18 cellular contexts compared by ENCODE assay signal in the genomic region with DNA sequence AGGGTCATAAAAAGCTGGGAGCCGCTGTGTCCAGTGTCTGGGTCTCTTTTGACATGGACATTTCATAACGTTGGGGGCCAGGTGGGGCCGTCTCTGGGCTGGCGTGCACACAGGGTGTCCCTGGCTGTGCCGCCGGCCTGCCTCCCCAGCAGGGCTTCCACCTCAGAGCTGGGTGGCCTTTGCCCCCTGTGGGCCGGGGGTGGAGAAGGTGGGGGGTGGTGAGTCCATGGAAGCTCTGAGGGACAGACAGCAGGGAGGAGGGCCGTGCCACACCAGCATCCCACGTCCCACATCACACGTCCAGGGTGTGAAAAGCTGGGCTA. TPM values are rescaled to one million over a fixed set of nuclear protein-coding genes. Genes with fewer than 3 reads are reported as not detected.
A peak's percentile ranks its signal among the peaks of the same experiment; 100 is the strongest.
DNase-seq lines count a peak whose midpoint lies in the region; ATAC-seq and TF ChIP-seq lines count a peak whose summit lies in the region.
"Had no signal": no experiment of that assay in that cellular context is flagged by ENCODE, and none has a peak within 500 bp of the region (broad histone marks: within the 10 kb centered on the region; RNA-seq: fewer than 3 reads in every experiment).

No MANE protein-coding gene starts in this region.

- DNase-seq in activated CD4-positive, alpha-beta T cell treated with anti-CD3 and anti-CD28 coated beads for 36 hours: no peak
- DNase-seq in activated CD4-positive, alpha-beta T cell treated with anti-CD3 and anti-CD28 coated beads, Interleukin-2, amount 50 U/mL, for 4 hours: no peak
- DNase-seq in CD8-positive, alpha-beta memory T cell: no peak
- DNase-seq in activated T-helper 2 cell treated with anti-CD3 and anti-CD28 coated beads, Interferon-gamma antibody, Interleukin-2, Interleukin-4, amounts not matched to agents 10 μg/mL and 5 μg/mL and 100 μg/mL, durations not matched to agents 14 hours and 24 hours and 36 hours (ENCODE audit: low spot score): no peak
- no peak for DNase-seq in stimulated activated CD4-positive, alpha-beta T cell treated with anti-CD3 and anti-CD28 coated beads, Interleukin-2, amount 100 ng/mL, for 48 hours
- DNase-seq in hippocampal formation (lab: John Stamatoyannopoulos, UW): no peak
- DNase-seq: activated CD4-positive, alpha-beta T cell treated with anti-CD3 and anti-CD28 coated beads, Interleukin-2, amount 50 U/mL, for 48 hours; activated T-cell treated with anti-CD3 and anti-CD28 coated beads, Interleukin-2, amount 50 U/mL, for 1 hour; NCI-H1417 treated with DMSO at 0.1 percent for 48 hours; NCI-H524 treated with DMSO at 0.1 percent for 48 hours; stimulated activated CD8-positive, alpha-beta memory T cell treated with anti-CD3 and anti-CD28 coated beads, Interleukin-4, amount 100 ng/mL, for 48 hours; SW 1271 had no signal

- CTCF ChIA-PET in activated CD4-positive, alpha-beta T cell treated with anti-CD3 and anti-CD28 coated beads for 36 hours (lab: Charles Lee): interaction anchor here (0.6 to 1.3 kb wide), 4 partner anchors 11 to 966 kb away, joined by 3 to 6 read pairs (median 4); no protein-coding TSS in a partner anchor
- CTCF ChIA-PET in CD8-positive, alpha-beta memory T cell (lab: Charles Lee): interaction anchor here (1.2 to 2.2 kb wide), 6 partner anchors 9 to 117 kb away, joined by 3 to 11 read pairs (median 4); a partner anchor contains a TSS

- intact Hi-C loops in activated CD4-positive, alpha-beta T cell treated with anti-CD3 and anti-CD28 coated beads for 36 hours (cut with DNase I, micrococcal nuclease): loop anchor here (2.0 kb wide), 2 partner anchors 14 to 98 kb away; a partner anchor contains a TSS
- intact Hi-C loops in activated T-helper 2 cell treated with anti-CD3 and anti-CD28 coated beads, Interferon-gamma antibody, Interleukin-2, Interleukin-4, amounts not matched to agents 10 μg/mL and 5 μg/mL and 100 μg/mL, durations not matched to agents 14 hours and 24 hours and 36 hours (cut with micrococcal nuclease): no loop called here

- ATAC-seq in activated CD4-positive, alpha-beta T cell treated with anti-CD3 and anti-CD28 coated beads for 36 hours: no peak
- ATAC-seq in GM19328 (IDR thresholded peaks at IDR 0.05; ENCODE audit: unreplicated experiment): no peak

- H3K27ac ChIP-seq in CD8-positive, alpha-beta memory T cell (ENCODE audit: low read depth, low read length): no peak overlapping the region
- peak overlapping the region; percentile 87 for H3K27ac ChIP-seq in neutrophil
- H3K27ac ChIP-seq: breast epithelium, prostate gland, vagina had no signal

- POLR2A ChIA-PET in activated CD4-positive, alpha-beta T cell treated with anti-CD3 and anti-CD28 coated beads for 36 hours (lab: Charles Lee): interaction anchor here (0.6 to 1.2 kb wide), 3 partner anchors 14 to 731 kb away, joined by 4 to 7 read pairs (median 5); no protein-coding TSS in a partner anchor
- POLR2A ChIA-PET in CD8-positive, alpha-beta memory T cell (lab: Charles Lee): interaction anchor here (0.8 to 1.2 kb wide), 3 partner anchors 13 to 67 kb away, joined by 3 to 5 read pairs (median 4); no protein-coding TSS in a partner anchor

- no peaks in the 10 kb centered on the region for H3K36me3 ChIP-seq in CD8-positive, alpha-beta memory T cell (ENCODE audit: insufficient read depth, low read length)
- no peaks in the 10 kb centered on the region for H3K36me3 ChIP-seq in neutrophil
- H3K36me3 ChIP-seq: breast epithelium, prostate gland, vagina had no signal

- TF ChIP-seq CTCF in neutrophil (IDR thresholded peaks at IDR 0.05): no peak

- H3K36me3 Mint-ChIP-seq in activated CD4-positive, alpha-beta T cell treated with anti-CD3 and anti-CD28 coated beads for 36 hours (ENCODE audit: low read depth): no peaks in the 10 kb centered on the region
- H3K36me3 Mint-ChIP-seq in CD8-positive, alpha-beta memory T cell: peaks cover 0 to 2% (median 0%) of the 10 kb centered on the region in 3 donors
- H3K36me3 Mint-ChIP-seq in activated T-helper 2 cell treated with anti-CD3 and anti-CD28 coated beads, Interferon-gamma antibody, Interleukin-2, Interleukin-4, amounts not matched to agents 10 μg/mL and 5 μg/mL and 100 μg/mL, durations not matched to agents 14 hours and 24 hours and 36 hours (ENCODE audit: low read depth): no peaks in the 10 kb centered on the region

- H3K27ac Mint-ChIP-seq in activated CD4-positive, alpha-beta T cell treated with anti-CD3 and anti-CD28 coated beads for 36 hours: no peak overlapping the region
- peak overlapping the region in 2 of 8 donors; percentile 66 for H3K27ac Mint-ChIP-seq in CD8-positive, alpha-beta memory T cell
- no peak overlapping the region for H3K27ac Mint-ChIP-seq in activated T-helper 2 cell treated with anti-CD3 and anti-CD28 coated beads, Interferon-gamma antibody, Interleukin-2, Interleukin-4, amounts not matched to agents 10 μg/mL and 5 μg/mL and 100 μg/mL, durations not matched to agents 14 hours and 24 hours and 36 hours
- H3K27ac Mint-ChIP-seq: nephron had no signal

- no peaks in the 10 kb centered on the region for H3K27me3 ChIP-seq in CD8-positive, alpha-beta memory T cell (ENCODE audit: insufficient read depth, low read length, poor library complexity, severe bottlenecking)
- peaks cover 16% of the 10 kb centered on the region for H3K27me3 ChIP-seq in neutrophil
- H3K27me3 ChIP-seq: vagina had no signal

- H3K4me1 Mint-ChIP-seq in activated CD4-positive, alpha-beta T cell treated with anti-CD3 and anti-CD28 coated beads for 36 hours: peaks cover 42% of the 10 kb centered on the region
- H3K4me1 Mint-ChIP-seq in CD8-positive, alpha-beta memory T cell: peaks cover 31 to 69% (median 35%) of the 10 kb centered on the region in 3 donors
- peaks cover 30% of the 10 kb centered on the region for H3K4me1 Mint-ChIP-seq in activated T-helper 2 cell treated with anti-CD3 and anti-CD28 coated beads, Interferon-gamma antibody, Interleukin-2, Interleukin-4, amounts not matched to agents 10 μg/mL and 5 μg/mL and 100 μg/mL, durations not matched to agents 14 hours and 24 hours and 36 hours (ENCODE audit: low read depth)
- H3K4me1 Mint-ChIP-seq: nephron had no signal

- no peaks in the 10 kb centered on the region for H3K9me3 ChIP-seq in CD8-positive, alpha-beta memory T cell (ENCODE audit: low read length)
- H3K9me3 ChIP-seq in neutrophil: no peaks in the 10 kb centered on the region
- H3K9me3 ChIP-seq: breast epithelium, prostate gland, vagina had no signal

- peaks cover 60% of the 10 kb centered on the region for H3K4me1 ChIP-seq in CD8-positive, alpha-beta memory T cell (ENCODE audit: insufficient read depth, low read length)
- H3K4me1 ChIP-seq in neutrophil (ENCODE audit: control insufficient read depth in 1 of 2, insufficient read depth in 1 of 2, low read depth in 1 of 2, low read length in 1 of 2): peaks cover 56 to 79% of the 10 kb centered on the region in 2 experiments

- no peaks in the 10 kb centered on the region for H3K9me3 Mint-ChIP-seq in activated CD4-positive, alpha-beta T cell treated with anti-CD3 and anti-CD28 coated beads for 36 hours (ENCODE audit: low read depth)
- no peaks in the 10 kb centered on the region for H3K9me3 Mint-ChIP-seq in CD8-positive, alpha-beta memory T cell
- no peaks in the 10 kb centered on the region for H3K9me3 Mint-ChIP-seq in activated T-helper 2 cell treated with anti-CD3 and anti-CD28 coated beads, Interferon-gamma antibody, Interleukin-2, Interleukin-4, amounts not matched to agents 10 μg/mL and 5 μg/mL and 100 μg/mL, durations not matched to agents 14 hours and 24 hours and 36 hours
- H3K9me3 Mint-ChIP-seq: nephron had no signal

- no peak overlapping the region for H3K4me3 ChIP-seq in CD8-positive, alpha-beta memory T cell (ENCODE audit: low read length)
- H3K4me3 ChIP-seq in neutrophil (ENCODE audit: low read depth in 1 of 2, low read length in 1 of 2): peak overlapping the region in 1 of 2 experiments; percentile 96

- H3K27me3 Mint-ChIP-seq in activated CD4-positive, alpha-beta T cell treated with anti-CD3 and anti-CD28 coated beads for 36 hours: no peaks in the 10 kb centered on the region
- H3K27me3 Mint-ChIP-seq in CD8-positive, alpha-beta memory T cell: no peaks in the 10 kb centered on the region
- H3K27me3 Mint-ChIP-seq in activated T-helper 2 cell treated with anti-CD3 and anti-CD28 coated beads, Interferon-gamma antibody, Interleukin-2, Interleukin-4, amounts not matched to agents 10 μg/mL and 5 μg/mL and 100 μg/mL, durations not matched to agents 14 hours and 24 hours and 36 hours (ENCODE audit: low read depth): no peaks in the 10 kb centered on the region

- peak overlapping the region; percentile 70 for H3K4me3 Mint-ChIP-seq in activated CD4-positive, alpha-beta T cell treated with anti-CD3 and anti-CD28 coated beads for 36 hours
- peak overlapping the region in 5 of 7 donors; percentile 38 to 86 (median 48) for H3K4me3 Mint-ChIP-seq in CD8-positive, alpha-beta memory T cell
- peak overlapping the region; percentile 26 for H3K4me3 Mint-ChIP-seq in activated T-helper 2 cell treated with anti-CD3 and anti-CD28 coated beads, Interferon-gamma antibody, Interleukin-2, Interleukin-4, amounts not matched to agents 10 μg/mL and 5 μg/mL and 100 μg/mL, durations not matched to agents 14 hours and 24 hours and 36 hours (ENCODE audit: low read depth)

RNA-seq across cellular contexts. Expression of a gene that starts 0.9 kb away (rescaled TPM):
- total RNA-seq in activated CD4-positive, alpha-beta T cell treated with anti-CD3 and anti-CD28 coated beads for 36 hours: 1 to 10 TPM; 3.6 to 4.1 TPM
- total RNA-seq in CD8-positive, alpha-beta memory T cell: 1 to 10 TPM; 2.2 to 2.8 TPM
- 13.5 TPM for polyA plus RNA-seq in CD8-positive, alpha-beta memory T cell
- 2.0 and 2.3 TPM in 2 replicates for total RNA-seq in activated T-helper 2 cell treated with anti-CD3 and anti-CD28 coated beads, Interferon-gamma antibody, Interleukin-2, Interleukin-4, amounts not matched to agents 10 μg/mL and 5 μg/mL and 100 μg/mL, durations not matched to agents 14 hours and 24 hours and 36 hours
- total RNA-seq: vagina had no signal

RNA-seq across cellular contexts. Expression of a gene that starts 19.0 kb away (rescaled TPM):
- 10 to 100 TPM; 44.0 to 49.7 TPM for total RNA-seq in activated CD4-positive, alpha-beta T cell treated with anti-CD3 and anti-CD28 coated beads for 36 hours
- total RNA-seq in CD8-positive, alpha-beta memory T cell: 10 to 100 TPM; 51.7 to 56.2 TPM
- 122 TPM for polyA plus RNA-seq in CD8-positive, alpha-beta memory T cell
- total RNA-seq in activated T-helper 2 cell treated with anti-CD3 and anti-CD28 coated beads, Interferon-gamma antibody, Interleukin-2, Interleukin-4, amounts not matched to agents 10 μg/mL and 5 μg/mL and 100 μg/mL, durations not matched to agents 14 hours and 24 hours and 36 hours: 39.9 and 52.1 TPM in 2 replicates

RNA-seq across cellular contexts. Expression of a gene that starts 19.1 kb away (rescaled TPM):
- 10 to 100 TPM; 29.6 to 36.2 TPM for total RNA-seq in activated CD4-positive, alpha-beta T cell treated with anti-CD3 and anti-CD28 coated beads for 36 hours
- total RNA-seq in CD8-positive, alpha-beta memory T cell: 10 to 100 TPM; 68.6 to 69.0 TPM
- polyA plus RNA-seq in CD8-positive, alpha-beta memory T cell: 21.6 TPM
- total RNA-seq in activated T-helper 2 cell treated with anti-CD3 and anti-CD28 coated beads, Interferon-gamma antibody, Interleukin-2, Interleukin-4, amounts not matched to agents 10 μg/mL and 5 μg/mL and 100 μg/mL, durations not matched to agents 14 hours and 24 hours and 36 hours: 43.8 and 43.9 TPM in 2 replicates

RNA-seq across cellular contexts. Expression of a gene that starts 24.3 kb away (rescaled TPM):
- total RNA-seq in activated CD4-positive, alpha-beta T cell treated with anti-CD3 and anti-CD28 coated beads for 36 hours: 10 to 100 TPM; 62.8 to 81.1 TPM
- 10 to 100 TPM; 58.0 to 59.7 TPM for total RNA-seq in CD8-positive, alpha-beta memory T cell
- polyA plus RNA-seq in CD8-positive, alpha-beta memory T cell: 25.6 TPM
- total RNA-seq in activated T-helper 2 cell treated with anti-CD3 and anti-CD28 coated beads, Interferon-gamma antibody, Interleukin-2, Interleukin-4, amounts not matched to agents 10 μg/mL and 5 μg/mL and 100 μg/mL, durations not matched to agents 14 hours and 24 hours and 36 hours: 132 and 137 TPM in 2 replicates

RNA-seq across cellular contexts. Expression of a gene that starts 36.4 kb away (rescaled TPM):
- 100 to 1,000 TPM; 155 to 200 TPM for total RNA-seq in activated CD4-positive, alpha-beta T cell treated with anti-CD3 and anti-CD28 coated beads for 36 hours
- 100 to 1,000 TPM; 208 to 237 TPM for total RNA-seq in CD8-positive, alpha-beta memory T cell
- polyA plus RNA-seq in CD8-positive, alpha-beta memory T cell: 1,129 TPM
- total RNA-seq in activated T-helper 2 cell treated with anti-CD3 and anti-CD28 coated beads, Interferon-gamma antibody, Interleukin-2, Interleukin-4, amounts not matched to agents 10 μg/mL and 5 μg/mL and 100 μg/mL, durations not matched to agents 14 hours and 24 hours and 36 hours: 233 and 242 TPM in 2 replicates
